ENCODE assay signal across 1 cellular context in genomic region chr10:59216178-59216869, GRCh38.
A peak's percentile ranks its signal among the peaks of the same experiment; 100 is the strongest.
TF ChIP-seq lines count a peak whose summit lies in the region.

No MANE protein-coding gene starts in this region.

TF ChIP-seq in HepG2, 621 proteins besides CTCF, POLR2A, EP300 and RAD21 (continued from another document and continues in another):
- TF ChIP-seq ZUFSP (CRISPR knock-in tag; IDR thresholded peaks at IDR 0.05; ENCODE audit: borderline replicate concordance) (no peak), GABPA (IDR thresholded peaks at IDR 0.05; ENCODE audit: low read depth, low read length) (no peak), GABPA (CRISPR knock-in tag; IDR thresholded peaks at IDR 0.05; ENCODE audit: low read depth) (0 out of 2 replicates have a peak, but pooled peaks have one; percentile 24), SMYD3 (CRISPR knock-in tag; IDR thresholded peaks at IDR 0.05) (no peak), CBX1 (IDR thresholded peaks at IDR 0.05; ENCODE audit: low read depth) (no peak), ZNF333 (CRISPR knock-in tag; IDR thresholded peaks at IDR 0.05; ENCODE audit: borderline replicate concordance) (no peak), ZNF414 (CRISPR knock-in tag; IDR thresholded peaks at IDR 0.05) (no peak), ZNF800 (CRISPR knock-in tag; IDR thresholded peaks at IDR 0.05) (no peak), ZNF724P (CRISPR knock-in tag; IDR thresholded peaks at IDR 0.05; ENCODE audit: borderline replicate concordance) (no peak), NR1H2 (CRISPR knock-in tag; IDR thresholded peaks at IDR 0.05; ENCODE audit: borderline replicate concordance, low read depth) (no peak), ZNF629 (CRISPR knock-in tag; conservative IDR thresholded peaks at IDR 0.05) (no peak), ZNF883 (CRISPR knock-in tag; IDR thresholded peaks at IDR 0.05; ENCODE audit: not compliant biosample characterization) (no peak), NFYC (CRISPR knock-in tag; IDR thresholded peaks at IDR 0.05) (no peak), SALL2 (CRISPR knock-in tag; IDR thresholded peaks at IDR 0.05) (no peak), DMTF1 (CRISPR knock-in tag; IDR thresholded peaks at IDR 0.05) (no peak), RELA (CRISPR knock-in tag; IDR thresholded peaks at IDR 0.05) (no peak), SP4 (CRISPR knock-in tag; IDR thresholded peaks at IDR 0.05) (no peak), ZFY (CRISPR knock-in tag; IDR thresholded peaks at IDR 0.05) (no peak), U2AF2 (IDR thresholded peaks at IDR 0.05; ENCODE audit: low read depth, low read length) (no peak), XRCC5 (optimal IDR thresholded peaks at IDR 0.05; ENCODE audit: low read length) (no peak), ZNF597 (CRISPR knock-in tag; IDR thresholded peaks at IDR 0.05) (no peak), ZNF101 (CRISPR knock-in tag; IDR thresholded peaks at IDR 0.05; ENCODE audit: borderline replicate concordance, low read depth) (no peak), PAX8 (CRISPR knock-in tag; IDR thresholded peaks at IDR 0.05; ENCODE audit: borderline replicate concordance) (no peak), POLR2AphosphoS5 (IDR thresholded peaks at IDR 0.05; ENCODE audit: low read depth, low read length) (peak; percentile 34; the same call in 1 of the 2 replicates), SAP130 (CRISPR knock-in tag; IDR thresholded peaks at IDR 0.05; ENCODE audit: low read depth) (peak; percentile 31; the same call in 1 of the 2 replicates), SMAD9 (CRISPR knock-in tag; IDR thresholded peaks at IDR 0.05) (no peak), FOXK2 (IDR thresholded peaks at IDR 0.05) (no peak), ZNF501 (CRISPR knock-in tag; IDR thresholded peaks at IDR 0.05) (no peak), ZSCAN25 (CRISPR knock-in tag; IDR thresholded peaks at IDR 0.05) (no peak), JUN (CRISPR knock-in tag; IDR thresholded peaks at IDR 0.05) (no peak), RBFOX2 (IDR thresholded peaks at IDR 0.05; ENCODE audit: low read depth, low read length) (no peak), ATM (IDR thresholded peaks at IDR 0.05; ENCODE audit: borderline replicate concordance) (no peak), TAF1 (CRISPR knock-in tag; IDR thresholded peaks at IDR 0.05) (no peak), FOXO1 (CRISPR knock-in tag; IDR thresholded peaks at IDR 0.05) (no peak; the same call in 1 of the 2 replicates), ZBTB26 (CRISPR knock-in tag; IDR thresholded peaks at IDR 0.05; ENCODE audit: borderline replicate concordance) (no peak), RARA (CRISPR knock-in tag; IDR thresholded peaks at IDR 0.05) (peak; percentile 34; the same call in 1 of the 2 replicates), MED1 (CRISPR knock-in tag; IDR thresholded peaks at IDR 0.05) (peak; percentile 45; the same call in 1 of the 2 replicates), RAD51 (IDR thresholded peaks at IDR 0.05; ENCODE audit: borderline replicate concordance) (no peak), ATF7 (IDR thresholded peaks at IDR 0.05) (no peak), ATF7 (CRISPR knock-in tag; IDR thresholded peaks at IDR 0.05) (no peak), ZBTB44 (CRISPR knock-in tag; IDR thresholded peaks at IDR 0.05) (no peak), PHF5A (CRISPR knock-in tag; IDR thresholded peaks at IDR 0.05; ENCODE audit: low read depth, unreplicated experiment) (no peak), HIC2 (CRISPR knock-in tag; IDR thresholded peaks at IDR 0.05; ENCODE audit: low read depth) (no peak), ETV5 (CRISPR knock-in tag; IDR thresholded peaks at IDR 0.05; ENCODE audit: borderline replicate concordance) (peak; percentile 56; the same call in 1 of the 2 replicates), ZNF790 (CRISPR knock-in tag; IDR thresholded peaks at IDR 0.05; ENCODE audit: borderline replicate concordance) (no peak), NFATC3 (CRISPR knock-in tag; IDR thresholded peaks at IDR 0.05) (no peak), SNRNP70 (IDR thresholded peaks at IDR 0.05; ENCODE audit: low read depth, low read length) (no peak), ZNF652 (CRISPR knock-in tag; IDR thresholded peaks at IDR 0.05; ENCODE audit: borderline replicate concordance, low read depth) (no peak), FOXP1 (IDR thresholded peaks at IDR 0.05) (no peak), FOXP1 (CRISPR knock-in tag; IDR thresholded peaks at IDR 0.05) (peak; percentile 60; the same call in 1 of the 2 replicates), ERF (CRISPR knock-in tag; IDR thresholded peaks at IDR 0.05) (no peak), DMAP1 (CRISPR knock-in tag; IDR thresholded peaks at IDR 0.05) (no peak), DNMT3B (CRISPR knock-in tag; conservative IDR thresholded peaks at IDR 0.05) (0 out of 2 replicates have a peak, but pooled peaks have one; percentile 36), ZBTB10 (CRISPR knock-in tag; IDR thresholded peaks at IDR 0.05; ENCODE audit: borderline replicate concordance) (no peak), YEATS4 (CRISPR knock-in tag; IDR thresholded peaks at IDR 0.05; ENCODE audit: borderline replicate concordance) (no peak), ZNF276 (CRISPR knock-in tag; IDR thresholded peaks at IDR 0.05; ENCODE audit: low read depth) (no peak)
